Comparison of ENCODE assay signal across 8 cellular contexts in the genomic region with DNA sequence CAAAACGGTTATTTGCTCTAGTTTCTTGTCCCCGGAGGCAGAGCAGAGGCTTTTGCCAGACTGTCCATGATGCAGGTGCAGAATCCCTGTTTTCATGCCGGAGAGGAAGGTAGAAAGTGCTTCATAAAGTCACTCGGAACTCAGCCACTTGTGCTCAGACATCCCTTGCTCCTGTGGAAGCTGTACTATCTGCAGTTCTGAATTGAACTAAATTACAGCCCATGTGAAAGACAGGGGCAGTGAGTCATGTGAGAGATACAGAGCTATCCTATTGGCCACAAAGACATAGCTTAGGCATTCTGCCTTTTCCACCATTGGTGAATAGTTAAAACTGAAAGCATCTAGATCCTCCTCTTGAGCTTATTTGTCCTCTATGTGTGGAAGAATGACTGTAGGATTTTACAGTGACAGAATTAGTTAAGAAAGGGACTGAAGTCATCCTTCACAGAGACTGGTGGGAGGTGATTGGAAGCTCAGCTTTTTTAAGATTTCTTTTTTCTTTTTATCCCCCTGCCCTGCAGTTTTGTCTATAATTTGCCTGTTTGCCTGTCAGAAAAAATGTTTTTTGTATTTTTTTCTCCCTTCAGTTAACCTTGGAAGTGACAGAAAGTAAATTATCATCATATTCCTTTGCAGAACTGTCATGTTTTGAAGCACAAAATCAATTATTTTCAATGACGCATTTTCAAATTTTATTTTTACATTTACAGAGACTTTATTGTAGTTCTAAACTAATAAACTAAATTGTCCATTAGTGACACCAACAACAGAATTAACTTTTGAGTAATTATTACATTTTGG.
A peak's percentile ranks its signal among the peaks of the same experiment; 100 is the strongest.
DNase-seq lines count a peak whose midpoint lies in the region; FAIRE-seq and TF ChIP-seq lines count a peak whose summit lies in the region.

No MANE protein-coding gene starts in this region.

- in situ Hi-C loops in SK-MEL-5 (cut with HindIII; ENCODE audit: low pct_unique_long_range_greater_than_20kb, low sequenced_read_pairs), result no loop called here

- H3K36me3 ChIP-seq in bronchial epithelial cell (ENCODE audit: control insufficient read depth, insufficient read depth, low read length), result no peaks in the 10 kb centered on the region

- no peak overlapping the region for H3K4me3 Mint-ChIP-seq in immature natural killer cell

- POLR2A ChIA-PET in HEK293T (lab: Yijun Ruan, JAX), result interaction anchor here (0.6 to 1.4 kb wide), 4 partner anchors 9 to 159 kb away, joined by 3 to 6 read pairs (median 3); no protein-coding TSS in a partner anchor

- peaks cover 0 to 11% of the 10 kb centered on the region in 2 donors for H3K4me1 Mint-ChIP-seq in immature natural killer cell

- H3K27me3 Mint-ChIP-seq in immature natural killer cell (ENCODE audit: low read depth in 3 of 3), result peaks cover 0 to 3% (median 0%) of the 10 kb centered on the region in 3 donors

- peak overlapping the region; percentile 61 for H3K4me3 ChIP-seq in bronchial epithelial cell (ENCODE audit: low read depth, low read length)
- H3K4me3 ChIP-seq in skin epidermis, result peak overlapping the region; percentile 31 to 52 (median 43)

- CTCF ChIA-PET in HEK293T (lab: Yijun Ruan, JAX), result interaction anchor here (1.0 kb wide), 1 partner anchor 43 kb away, joined by 3 read pairs; no protein-coding TSS in a partner anchor

- peak overlapping the region in 4 of 6 donors; percentile 85 to 91 (median 90) for H3K27ac Mint-ChIP-seq in immature natural killer cell

- FAIRE-seq in bronchial epithelial cell (lab: Jason Lieb, UNC), result peak; percentile 97

- H3K9me3 Mint-ChIP-seq in immature natural killer cell, result peaks cover 0 to 2% (median 0%) of the 10 kb centered on the region in 6 donors

- no peak for TF ChIP-seq CTCF in bronchial epithelial cell (IDR thresholded peaks at IDR 0.05; ENCODE audit: insufficient read depth, low read length, severe bottlenecking)

- DNase-seq in activated CD8-positive, alpha-beta memory T cell treated with anti-CD3 and anti-CD28 coated beads for 24 hours, result peak; percentile 75
- no peak for DNase-seq in activated CD8-positive, alpha-beta memory T cell treated with anti-CD3 and anti-CD28 coated beads, Interleukin-2, amount 50 U/mL, for 48 hours
- peak; percentile 78 for DNase-seq in HEK293T (ENCODE audit: extremely low spot score)
- peak; percentile 98 for DNase-seq in M059J (ENCODE audit: low read depth)
- DNase-seq in SK-MEL-5 (ENCODE audit: low read depth, low spot score), result peak; percentile 90
- peak; percentile 96 for DNase-seq in bronchial epithelial cell (ENCODE audit: low read depth)
- DNase-seq in immature natural killer cell, result peak; percentile 71 to 76 (median 75)

- H3K27me3 ChIP-seq in bronchial epithelial cell (ENCODE audit: control insufficient read depth, insufficient read depth, low read length), result no peaks in the 10 kb centered on the region

- H3K27ac ChIP-seq in skin epidermis, result peak overlapping the region in 19 of 21 experiments; percentile 7 to 88 (median 67)

- H3K36me3 Mint-ChIP-seq in immature natural killer cell, result no peaks in the 10 kb centered on the region

TF ChIP-seq in HEK293T, 16 proteins besides CTCF, POLR2A, EP300 and RAD21:
- TF ChIP-seq L3MBTL2 (conservative IDR thresholded peaks at IDR 0.05) (peak; percentile 46), PKNOX1 (IDR thresholded peaks at IDR 0.05) (peak; percentile 90), NFRKB (IDR thresholded peaks at IDR 0.05) (no peak), CTBP1 (IDR thresholded peaks at IDR 0.05; ENCODE audit: borderline replicate concordance) (no peak)
